In genomic region chr11:28860898-28861297, GRCh38 we compare ENCODE assay signal across 12 cellular contexts.
DNase-seq lines count a peak whose midpoint lies in the region; ATAC-seq and TF ChIP-seq lines count a peak whose summit lies in the region.
"Had no signal": no experiment of that assay in that cellular context is flagged by ENCODE, and none has a peak within 500 bp of the region (broad histone marks: within the 10 kb centered on the region; RNA-seq: fewer than 3 reads in every experiment).

No MANE protein-coding gene starts in this region.

- H3K4me3 ChIP-seq in epithelial cell of esophagus (ENCODE audit: low read length) = no peak overlapping the region
- no peak overlapping the region for H3K4me3 ChIP-seq in osteoblast (ENCODE audit: insufficient read depth, low read length)
- no peak overlapping the region for H3K4me3 ChIP-seq in esophagus squamous epithelium
- no peak overlapping the region for H3K4me3 ChIP-seq in CD8-positive, alpha-beta T cell (ENCODE audit: low read depth, low read length)
- H3K4me3 ChIP-seq: Peyer's patch had no signal

- DNase-seq in EH (ENCODE audit: low read depth) = peak; percentile 71
- peak; percentile 65 for DNase-seq in RPMI7951 (ENCODE audit: low read depth)
- peak; percentile 71 for DNase-seq in epithelial cell of esophagus (ENCODE audit: low read depth)
- peak; percentile 14 for DNase-seq in osteoblast (ENCODE audit: insufficient read length, low spot score, missing footprints)
- DNase-seq in esophagus squamous epithelium (lab: John Stamatoyannopoulos, UW) = no peak
- no peak for DNase-seq in activated naive CD4-positive, alpha-beta T cell treated with Interleukin-2 at 50 U/mL for 16 hours
- no peak for DNase-seq in CD8-positive, alpha-beta T cell
- DNase-seq: activated naive CD8-positive, alpha-beta T cell treated with anti-CD3 and anti-CD28 coated beads, Interleukin-2, amount 10 ng/mL, durations not matched to agents 7 days and 5 days; MV-4-11; NCI-H345; Peyer's patch had no signal

- intact Hi-C loops in esophagus squamous epithelium (cut with DNase I) = no loop called here
- intact Hi-C loops in CD8-positive, alpha-beta T cell (cut with DNase I, micrococcal nuclease) = no loop called here

- POLR2A ChIA-PET in CD8-positive, alpha-beta T cell (lab: Charles Lee) = no interaction called here

- no peak overlapping the region for H3K4me2 ChIP-seq in osteoblast (ENCODE audit: insufficient read depth, low read length)

- H3K79me2 ChIP-seq in osteoblast (ENCODE audit: insufficient read depth, low read length) = no peaks in the 10 kb centered on the region

- H3K36me3 ChIP-seq in osteoblast (ENCODE audit: insufficient read depth, low read length) = no peaks in the 10 kb centered on the region
- H3K36me3 ChIP-seq in esophagus squamous epithelium = no peaks in the 10 kb centered on the region
- H3K36me3 ChIP-seq in CD8-positive, alpha-beta T cell (ENCODE audit: insufficient read depth, low read length) = no peaks in the 10 kb centered on the region
- H3K36me3 ChIP-seq: Peyer's patch had no signal

- H3K9me3 ChIP-seq in osteoblast (ENCODE audit: low read depth, low read length) (peaks cover 3% of the 10 kb centered on the region), esophagus squamous epithelium (peaks cover 0 to 8% (median 0%) of the 10 kb centered on the region in 3 donors)
- no peaks in the 10 kb centered on the region for H3K9me3 ChIP-seq in CD8-positive, alpha-beta T cell (ENCODE audit: low read length)
- H3K9me3 ChIP-seq: Peyer's patch had no signal

- no peaks in the 10 kb centered on the region for H3K27me3 ChIP-seq in osteoblast (ENCODE audit: insufficient read depth, low read length)
- H3K27me3 ChIP-seq in esophagus squamous epithelium = no peaks in the 10 kb centered on the region
- H3K27me3 ChIP-seq in CD8-positive, alpha-beta T cell (ENCODE audit: insufficient read depth, low read length) = no peaks in the 10 kb centered on the region
- H3K27me3 ChIP-seq: Peyer's patch had no signal

- ATAC-seq in GM18868 (IDR thresholded peaks at IDR 0.05; ENCODE audit: unreplicated experiment) = no peak
- ATAC-seq in CD8-positive, alpha-beta T cell = no peak

- no peaks in the 10 kb centered on the region for H3K27me3 Mint-ChIP-seq in CD8-positive, alpha-beta T cell (ENCODE audit: low read depth)
- H3K27me3 Mint-ChIP-seq: activated naive CD8-positive, alpha-beta T cell treated with anti-CD3 and anti-CD28 coated beads, Interleukin-2, amount 10 ng/mL, durations not matched to agents 7 days and 5 days had no signal

- H3K27ac ChIP-seq in osteoblast (ENCODE audit: low read depth, low read length) = no peak overlapping the region
- no peak overlapping the region for H3K27ac ChIP-seq in esophagus squamous epithelium
- no peak overlapping the region for H3K27ac ChIP-seq in CD8-positive, alpha-beta T cell (ENCODE audit: low read depth, low read length)
- H3K27ac ChIP-seq: Peyer's patch had no signal

- H3K9me3 Mint-ChIP-seq in CD8-positive, alpha-beta T cell = peaks cover 25% of the 10 kb centered on the region

- H2AFZ ChIP-seq in osteoblast (ENCODE audit: low read length) = no peak overlapping the region

- no peaks in the 10 kb centered on the region for H3K4me1 ChIP-seq in osteoblast (ENCODE audit: insufficient read depth, low read length)
- H3K4me1 ChIP-seq in esophagus squamous epithelium = no peaks in the 10 kb centered on the region
- no peaks in the 10 kb centered on the region for H3K4me1 ChIP-seq in CD8-positive, alpha-beta T cell (ENCODE audit: insufficient read depth, low read length)
- H3K4me1 ChIP-seq: Peyer's patch had no signal

- no peaks in the 10 kb centered on the region for H3K4me1 Mint-ChIP-seq in CD8-positive, alpha-beta T cell (ENCODE audit: low read depth)
- H3K4me1 Mint-ChIP-seq: activated naive CD8-positive, alpha-beta T cell treated with anti-CD3 and anti-CD28 coated beads, Interleukin-2, amount 10 ng/mL, durations not matched to agents 7 days and 5 days had no signal

- H4K20me1 ChIP-seq in osteoblast (ENCODE audit: insufficient read depth, low read length) = no peaks in the 10 kb centered on the region

- no peak for TF ChIP-seq POLR2A in esophagus squamous epithelium (IDR thresholded peaks at IDR 0.05)

- CTCF ChIA-PET in CD8-positive, alpha-beta T cell (lab: Charles Lee) = no interaction called here

- TF ChIP-seq CTCF in epithelial cell of esophagus (IDR thresholded peaks at IDR 0.05; ENCODE audit: insufficient read depth, low read depth, low read length, missing control alignments) (no peak), osteoblast (IDR thresholded peaks at IDR 0.05; ENCODE audit: extremely low read depth, low read depth, low read length) (no peak), esophagus squamous epithelium (IDR thresholded peaks at IDR 0.05) (no peak)
- no peak for TF ChIP-seq CTCF in CD8-positive, alpha-beta T cell (IDR thresholded peaks at IDR 0.05)

- no peak overlapping the region for H3K4me3 Mint-ChIP-seq in CD8-positive, alpha-beta T cell
- H3K4me3 Mint-ChIP-seq: activated naive CD8-positive, alpha-beta T cell treated with anti-CD3 and anti-CD28 coated beads, Interleukin-2, amount 10 ng/mL, durations not matched to agents 7 days and 5 days had no signal

- H3K27ac Mint-ChIP-seq in CD8-positive, alpha-beta T cell = no peak overlapping the region
- H3K27ac Mint-ChIP-seq: activated naive CD8-positive, alpha-beta T cell treated with anti-CD3 and anti-CD28 coated beads, Interleukin-2, amount 10 ng/mL, durations not matched to agents 7 days and 5 days had no signal

- no peaks in the 10 kb centered on the region for H3K36me3 Mint-ChIP-seq in CD8-positive, alpha-beta T cell
- H3K36me3 Mint-ChIP-seq: activated naive CD8-positive, alpha-beta T cell treated with anti-CD3 and anti-CD28 coated beads, Interleukin-2, amount 10 ng/mL, durations not matched to agents 7 days and 5 days had no signal

- WGBS in esophagus squamous epithelium, 2 donors = 20 to 24% methylated on average over 2 of the region's 2 CpGs

Comparison
In these comparisons a context has a peak if more than half of its experiments do, and no peak if none do; other contexts are left out.
1. DNase-seq: peak in EH (single experiment), RPMI7951 (single experiment), epithelial cell of esophagus (single experiment) and osteoblast (single experiment); none in esophagus squamous epithelium (single experiment), activated naive CD4-positive, alpha-beta T cell treated with Interleukin-2 at 50 U/mL for 16 hours (single experiment) and CD8-positive, alpha-beta T cell (0 of 7).